ENCODE assay signal across 8 cellular contexts in genomic region chr10:22228167-22228938, GRCh38. TPM values are rescaled to one million over a fixed set of nuclear protein-coding genes. Genes with fewer than 3 reads are reported as not detected.
DNase-seq lines count a peak whose midpoint lies in the region; TF ChIP-seq lines count a peak whose summit lies in the region.

No MANE protein-coding gene starts in this region.

- H2AFZ ChIP-seq in H9 (ENCODE audit: low read length): peak overlapping the region; percentile 56

- no peak overlapping the region for H4K5ac ChIP-seq in H9 (ENCODE audit: insufficient read length, low read depth, low read length)

- peaks cover 5 to 8% of the 10 kb centered on the region in 2 experiments; a peak in 2 of 4 replicates for H3K4me1 Mint-ChIP-seq in H9
- H3K4me1 Mint-ChIP-seq in glutamatergic neuron (ENCODE audit: low read depth, unreplicated experiment): no peaks in the 10 kb centered on the region

- WGBS in H9 (ENCODE audit: extremely low coverage, insufficient read length, low lambda C conversion rate): no CpG with 5 or more reads among the region's 9 CpGs

- no peaks in the 10 kb centered on the region for H3K36me3 ChIP-seq in WERI-Rb-1

- no peaks in the 10 kb centered on the region for H3K79me1 ChIP-seq in H9 (ENCODE audit: insufficient read depth, low read depth, low read length, poor library complexity, severe bottlenecking)

- H3K4ac ChIP-seq in H9 (ENCODE audit: low read depth, low read length): no peak overlapping the region

- H3K4me3 ChIP-seq in WERI-Rb-1 (ENCODE audit: low read depth, low read length) (peak overlapping the region; percentile 95), skin epidermis (peak overlapping the region; percentile 39 to 80 (median 64))

- no peak overlapping the region for H3K23ac ChIP-seq in H9 (ENCODE audit: insufficient read length, low read depth, low read length)

- no peak overlapping the region for H2BK15ac ChIP-seq in H9 (ENCODE audit: low read depth, low read length)

- H4K91ac ChIP-seq in H9 (ENCODE audit: insufficient read length, low read depth, low read length): no peak overlapping the region

- H3K9me3 Mint-ChIP-seq in H9: peaks cover 0 to 4% of the 10 kb centered on the region in 2 experiments; a peak in 1 of 5 replicates
- peaks cover 11% of the 10 kb centered on the region for H3K9me3 Mint-ChIP-seq in glutamatergic neuron (ENCODE audit: unreplicated experiment)

- no peak overlapping the region for H2BK20ac ChIP-seq in H9 (ENCODE audit: low read depth, low read length, poor library complexity, severe bottlenecking)

- no peak overlapping the region for H2BK12ac ChIP-seq in H9 (ENCODE audit: insufficient read length, low read depth, low read length)

- H2BK5ac ChIP-seq in H9 (ENCODE audit: insufficient read length, low read length): no peak overlapping the region

- no peak for DNase-seq in H9
- DNase-seq in WERI-Rb-1: no peak
- DNase-seq in glutamatergic neuron: no peak
- DNase-seq in central memory CD4-positive, alpha-beta T cell: no peak
- no peak for DNase-seq in SW 1271 (lab: John Stamatoyannopoulos, UW)
- DNase-seq in activated CD4-positive, alpha-beta T cell treated with anti-CD3 and anti-CD28 coated beads, Interleukin-2, amount 50 U/mL, for 1 hour: no peak
- no peak for DNase-seq in G401 (ENCODE audit: low spot score)

- H3K79me2 ChIP-seq in H9 (ENCODE audit: insufficient read depth, low read length): no peaks in the 10 kb centered on the region

- no peak overlapping the region for H3K14ac ChIP-seq in H9 (ENCODE audit: insufficient read depth, low read length)

- H3K27me3 ChIP-seq in H9 (ENCODE audit: insufficient read depth, low read length) (no peaks in the 10 kb centered on the region), WERI-Rb-1 (ENCODE audit: insufficient read depth, low read depth, severe bottlenecking) (no peaks in the 10 kb centered on the region)

- H4K8ac ChIP-seq in H9 (replicated peaks; ENCODE audit: insufficient read length, low read depth, low read length): no peak overlapping the region

- H2AK5ac ChIP-seq in H9 (ENCODE audit: insufficient read length, low read length): no peak overlapping the region

- H3K23me2 ChIP-seq in H9 (ENCODE audit: insufficient read length, low read depth, low read length, poor library complexity, severe bottlenecking): no peaks in the 10 kb centered on the region

- peak overlapping the region; percentile 80 for H3K9ac ChIP-seq in H9 (ENCODE audit: extremely low read depth, insufficient read length, low read length)

- TF ChIP-seq CTCF in H9 (conservative IDR thresholded peaks at IDR 0.05) (no peak), WERI-Rb-1 (IDR thresholded peaks at IDR 0.05; ENCODE audit: low read depth, low read length) (no peak), glutamatergic neuron (IDR thresholded peaks at IDR 0.05; ENCODE audit: partially characterized antibody, unreplicated experiment) (no peak)

- H2BK120ac ChIP-seq in H9 (ENCODE audit: low read depth, low read length, poor library complexity, severe bottlenecking): no peak overlapping the region

- H3K36me3 Mint-ChIP-seq in H9 (ENCODE audit: insufficient read depth in 1 of 3, low read depth in 3 of 3) (peaks cover 0 to 3% (median 0%) of the 10 kb centered on the region in 3 experiments; a peak in 1 of 7 replicates), glutamatergic neuron (ENCODE audit: unreplicated experiment) (peaks cover 4% of the 10 kb centered on the region)

- in situ Hi-C loops in G401 (cut with HindIII; ENCODE audit: low sequenced_read_pairs): loop anchor here (10.0 kb wide), 1 partner anchor 64 kb away; no protein-coding TSS in a partner anchor

- no peaks in the 10 kb centered on the region for H3K4me1 ChIP-seq in H9 (ENCODE audit: insufficient read depth, low read length)

- H3K27me3 Mint-ChIP-seq in H9 (ENCODE audit: low read depth): peaks cover 16% of the 10 kb centered on the region
- H3K27me3 Mint-ChIP-seq in glutamatergic neuron (ENCODE audit: unreplicated experiment): peaks cover 7% of the 10 kb centered on the region

- H3K27ac ChIP-seq in H9 (ENCODE audit: insufficient read length, low read depth, low read length): no peak overlapping the region
- peak overlapping the region; percentile 88 for H3K27ac ChIP-seq in WERI-Rb-1
- peak overlapping the region in 19 of 21 experiments; percentile 61 to 93 (median 87) for H3K27ac ChIP-seq in skin epidermis

- no peak overlapping the region for H3K56ac ChIP-seq in H9 (ENCODE audit: insufficient read length, low read depth, low read length)

- no peaks in the 10 kb centered on the region for H4K20me1 ChIP-seq in H9 (ENCODE audit: control insufficient read depth, insufficient read depth, insufficient read length)

- H3K4me2 ChIP-seq in H9 (ENCODE audit: insufficient read depth, insufficient read length, low read length): peak overlapping the region; percentile 68

- no peak overlapping the region for H3K18ac ChIP-seq in H9 (ENCODE audit: insufficient read length, low read depth, low read length)

- H3K4me3 Mint-ChIP-seq in H9: peak overlapping the region; percentile 81 to 91
- peak overlapping the region; percentile 91 for H3K4me3 Mint-ChIP-seq in glutamatergic neuron (ENCODE audit: unreplicated experiment)

- H3K27ac Mint-ChIP-seq in H9 (no peak overlapping the region), glutamatergic neuron (ENCODE audit: unreplicated experiment) (no peak overlapping the region)

- H3K9me3 ChIP-seq in H9 (ENCODE audit: control insufficient read depth, low read depth, low read length) (no peaks in the 10 kb centered on the region), WERI-Rb-1 (ENCODE audit: severe bottlenecking) (no peaks in the 10 kb centered on the region)

- H3T11ph ChIP-seq in H9 (ENCODE audit: low read length): no peak overlapping the region

RNA-seq across cellular contexts. Expression of gene EBLN1, which starts 10.5 kb away (rescaled TPM):
- total RNA-seq in H9 (2021) (not detected in 2 replicates), glutamatergic neuron (ENCODE audit: unreplicated experiment) (not detected)
- 1.3 TPM in 1 of 2 replicates, not detected in the other for total RNA-seq in G401 (2014; rRNA removed; shearing (Covaris generic))
